24 cellular contexts compared by ENCODE assay signal in the genomic region with DNA sequence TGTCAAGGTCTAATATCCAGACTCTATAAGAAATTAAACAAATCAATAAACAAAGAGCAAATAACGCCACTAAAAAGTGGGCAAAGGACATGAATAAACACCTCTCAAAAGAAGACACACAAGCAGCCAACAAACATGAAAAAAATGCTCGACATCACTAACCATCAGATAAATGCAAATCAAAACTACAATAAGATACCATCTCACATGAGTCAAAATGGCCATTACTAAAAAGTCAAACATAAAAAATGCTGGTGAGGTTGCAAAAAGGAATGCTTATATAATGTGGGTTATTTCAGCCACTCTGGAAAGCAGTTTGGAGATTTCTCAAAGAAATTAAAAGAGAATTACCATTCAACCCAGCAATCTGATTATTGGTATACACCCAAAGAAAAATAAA.
"Had no signal": no experiment of that assay in that cellular context is flagged by ENCODE, and none has a peak within 500 bp of the region (broad histone marks: within the 10 kb centered on the region; RNA-seq: fewer than 3 reads in every experiment).

No MANE protein-coding gene starts in this region.

- DNase-seq: immature natural killer cell; kidney; left ventricle myocardium inferior; midbrain; mucosa of descending colon; naive thymus-derived CD4-positive, alpha-beta T cell; ovary; stimulated activated CD4-positive, alpha-beta T cell treated with anti-CD3 and anti-CD28 coated beads, Interleukin-12 subunit alpha, Interleukin-12 subunit beta, amount 100 ng/mL, for 4 hours; stimulated activated CD4-positive, alpha-beta T cell treated with anti-CD3 and anti-CD28 coated beads, Interleukin-15, amount 100 ng/mL, for 24 hours; stimulated activated CD4-positive, alpha-beta T cell treated with anti-CD3 and anti-CD28 coated beads, Interleukin-2, amount 100 ng/mL, for 24 hours; stimulated activated CD4-positive, alpha-beta T cell treated with anti-CD3 and anti-CD28 coated beads, Interleukin-4, amount 100 ng/mL, for 1 hour; stimulated activated naive B cell treated with anti-CD40 and anti-IgM and Interleukin-4, amounts not matched to agents 10 μg/mL and 1 μg/mL and 100 μg/mL, for 72 hours; stimulated activated naive CD8-positive, alpha-beta T cell treated with anti-CD3 and anti-CD28 coated beads, Interleukin-15, Interleukin-2, amounts not matched to agents 100 U/mL and 50 U/mL, for 24 hours; stomach; testis; thyroid gland; transverse colon; upper lobe of left lung had no signal

- H3K27me3 ChIP-seq: ovary, right atrium auricular region, stomach, testis, thyroid gland, transverse colon, upper lobe of left lung, vagina had no signal

- H3K4me1 ChIP-seq: left ventricle myocardium inferior, right atrium auricular region, stomach, testis, thyroid gland, transverse colon, upper lobe of left lung, vagina had no signal

- H3K4me3 ChIP-seq: left ventricle myocardium inferior, lung, mucosa of descending colon, ovary, right atrium auricular region, skin epidermis, stomach, testis, thyroid gland, transverse colon, upper lobe of left lung, vagina had no signal

- H3K9me3 ChIP-seq: ovary, right atrium auricular region, testis, thyroid gland, transverse colon, vagina had no signal

- H3K27ac ChIP-seq: left ventricle myocardium inferior, ovary, right atrium auricular region, skin epidermis, stomach, testis, thyroid gland, transverse colon, upper lobe of left lung, vagina had no signal

- H3K36me3 ChIP-seq: left ventricle myocardium inferior, ovary, right atrium auricular region, stomach, thyroid gland, transverse colon, upper lobe of left lung, vagina had no signal

- ATAC-seq: mucosa of descending colon; naive thymus-derived CD4-positive, alpha-beta T cell; natural killer cell treated with Interleukin-12 subunit alpha and Interleukin-12 subunit beta and Interleukin-15 and Interleukin-18, amount 100 ng/mL, for 72 hours; sciatic nerve; stimulated activated naive B cell treated with anti-CD40 and anti-IgM and Interleukin-4, amounts not matched to agents 10 μg/mL and 1 μg/mL and 100 μg/mL, for 72 hours; stimulated activated naive CD8-positive, alpha-beta T cell treated with anti-CD3 and anti-CD28 coated beads, Interleukin-15, Interleukin-2, amounts not matched to agents 100 U/mL and 50 U/mL, for 24 hours had no signal
